8 cellular contexts compared by ENCODE assay signal in genomic region chr13:41263261-41263971, GRCh38. TPM values are rescaled to one million over a fixed set of nuclear protein-coding genes. Genes with fewer than 3 reads are reported as not detected.
DNase-seq lines count a peak whose midpoint lies in the region; ATAC-seq and TF ChIP-seq lines count a peak whose summit lies in the region.

Gene MTRF1 (minus strand): TSS chr13:41263576. CDS start chr13:41260907, 2,669 bp downstream.

- DNase-seq in NCI-H2171 (lab: John Stamatoyannopoulos, UW) (peak; percentile 41), breast epithelium (ENCODE audit: low spot score in 2 of 2) (peak; percentile 63 to 67), iPS-NIHi7 (ENCODE audit: extremely low spot score) (peak; percentile 90), smooth muscle cell of the brain vasculature (ENCODE audit: low read depth, low spot score) (peak; percentile 58)

- TF ChIP-seq POLR2A in breast epithelium (IDR thresholded peaks at IDR 0.05) = no peak

- peak within 1 kb of the TSS; percentile 72 for H2AFZ ChIP-seq in ACC112 (ENCODE audit: low read length, unreplicated experiment)

- intact Hi-C loops in breast epithelium (cut with DNase I; ENCODE audit: low total_unique reads) = loop anchor here (2.0 kb wide), 1 partner anchor 47 kb away; the partner anchor contains the start of gene NAA16

- TF ChIP-seq CTCF in VCaP (conservative IDR thresholded peaks at IDR 0.05) = no peak
- no peak for TF ChIP-seq CTCF in breast epithelium (IDR thresholded peaks at IDR 0.05)

- H3K79me2 ChIP-seq in ACC112 (ENCODE audit: control insufficient read depth, insufficient read depth, low read length, unreplicated experiment) = peaks cover 5% of the 10 kb centered on the region

- peak; percentile 94 for ATAC-seq in GM18868 (IDR thresholded peaks at IDR 0.05; ENCODE audit: unreplicated experiment)
- ATAC-seq in HG03103 (IDR thresholded peaks at IDR 0.05; ENCODE audit: low read depth, unreplicated experiment) = peak; percentile 93

- H3K4me3 ChIP-seq in ACC112 (ENCODE audit: low read depth, low read length) = peak within 1 kb of the TSS; percentile 82
- H3K4me3 ChIP-seq in breast epithelium = peak within 1 kb of the TSS; percentile 46 to 82 (median 69)

- peaks cover 0 to 8% of the 10 kb centered on the region in 2 donors for H3K9me3 ChIP-seq in breast epithelium

- H3K36me3 ChIP-seq in ACC112 (ENCODE audit: insufficient read depth, low read length) (no peaks in the 10 kb centered on the region), breast epithelium (no peaks in the 10 kb centered on the region)

- peak within 1 kb of the TSS; percentile 65 for H3K27ac ChIP-seq in ACC112 (ENCODE audit: low read depth, low read length)
- H3K27ac ChIP-seq in VCaP = peak within 1 kb of the TSS; percentile 76
- H3K27ac ChIP-seq in breast epithelium = peak within 1 kb of the TSS; percentile 84 to 87

- no peaks in the 10 kb centered on the region for H3K27me3 ChIP-seq in ACC112 (ENCODE audit: insufficient read depth, low read length)
- no peaks in the 10 kb centered on the region for H3K27me3 ChIP-seq in breast epithelium

- H3K4me1 ChIP-seq in ACC112 (ENCODE audit: control insufficient read depth, insufficient read depth, low read length, unreplicated experiment) = peaks cover 5% of the 10 kb centered on the region
- H3K4me1 ChIP-seq in breast epithelium = peaks cover 0 to 5% of the 10 kb centered on the region in 2 donors

RNA-seq across cellular contexts. Expression of gene MTRF1, which starts in this region (rescaled TPM):
- 10 to 100 TPM; 10.4 to 18.6 (median 12.8) TPM for total RNA-seq in breast epithelium

Comparison
In these comparisons a context has a peak if more than half of its experiments do, and no peak if none do; other contexts are left out.
1. Peak in every context shown above with its lines: DNase-seq, ATAC-seq, H3K4me3 ChIP-seq and H3K27ac ChIP-seq.